1 cellular context compared by ENCODE assay signal in the genomic region with DNA sequence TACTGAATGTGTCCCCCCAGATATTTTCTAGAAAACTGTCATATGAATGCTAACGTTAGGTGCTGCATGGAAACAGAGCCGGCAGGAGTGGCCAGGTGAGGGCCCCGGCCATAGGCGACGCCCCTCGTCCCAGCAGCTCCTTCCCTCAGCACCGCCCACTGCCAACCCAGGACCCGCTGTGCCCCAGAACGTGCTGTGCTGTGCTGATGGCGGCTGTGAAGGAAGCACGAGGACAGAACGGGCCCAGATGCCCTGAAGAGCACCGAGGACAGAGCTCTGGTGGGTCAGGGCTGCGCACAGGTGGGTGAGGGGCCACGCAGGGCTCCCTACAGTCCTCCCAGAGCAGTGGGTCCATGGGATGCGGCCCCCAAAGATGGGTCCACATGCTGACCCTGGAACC.
TF ChIP-seq lines count a peak whose summit lies in the region.

No MANE protein-coding gene starts in this region.

TF ChIP-seq in GM12878, 131 proteins besides CTCF, POLR2A, EP300 and RAD21:
- TF ChIP-seq NFIC (IDR thresholded peaks at IDR 0.05; ENCODE audit: low read depth, low read length) (no peak), CREM (IDR thresholded peaks at IDR 0.05; ENCODE audit: low read depth) (no peak), BHLHE40 (IDR thresholded peaks at IDR 0.05; ENCODE audit: borderline replicate concordance in 1 of 2, low read depth in 2 of 2, low read length in 1 of 2) (peak in 1 of 2 experiments; percentile 51; a peak in 1 of 4 replicates), ESRRA (IDR thresholded peaks at IDR 0.05; ENCODE audit: low read length) (no peak), LARP7 (IDR thresholded peaks at IDR 0.05) (no peak), BCL11A (IDR thresholded peaks at IDR 0.05; ENCODE audit: low read depth, low read length) (no peak), SUZ12 (IDR thresholded peaks at IDR 0.05; ENCODE audit: unreplicated experiment) (no peak), ZNF687 (IDR thresholded peaks at IDR 0.05) (peak; percentile 51; the same call in 1 of the 2 replicates), NRF1 (conservative IDR thresholded peaks at IDR 0.05; ENCODE audit: low read depth, low read length) (no peak), KDM1A (IDR thresholded peaks at IDR 0.05; ENCODE audit: borderline replicate concordance) (no peak)
